Comparison of ENCODE assay signal across 1 cellular context in the genomic region with DNA sequence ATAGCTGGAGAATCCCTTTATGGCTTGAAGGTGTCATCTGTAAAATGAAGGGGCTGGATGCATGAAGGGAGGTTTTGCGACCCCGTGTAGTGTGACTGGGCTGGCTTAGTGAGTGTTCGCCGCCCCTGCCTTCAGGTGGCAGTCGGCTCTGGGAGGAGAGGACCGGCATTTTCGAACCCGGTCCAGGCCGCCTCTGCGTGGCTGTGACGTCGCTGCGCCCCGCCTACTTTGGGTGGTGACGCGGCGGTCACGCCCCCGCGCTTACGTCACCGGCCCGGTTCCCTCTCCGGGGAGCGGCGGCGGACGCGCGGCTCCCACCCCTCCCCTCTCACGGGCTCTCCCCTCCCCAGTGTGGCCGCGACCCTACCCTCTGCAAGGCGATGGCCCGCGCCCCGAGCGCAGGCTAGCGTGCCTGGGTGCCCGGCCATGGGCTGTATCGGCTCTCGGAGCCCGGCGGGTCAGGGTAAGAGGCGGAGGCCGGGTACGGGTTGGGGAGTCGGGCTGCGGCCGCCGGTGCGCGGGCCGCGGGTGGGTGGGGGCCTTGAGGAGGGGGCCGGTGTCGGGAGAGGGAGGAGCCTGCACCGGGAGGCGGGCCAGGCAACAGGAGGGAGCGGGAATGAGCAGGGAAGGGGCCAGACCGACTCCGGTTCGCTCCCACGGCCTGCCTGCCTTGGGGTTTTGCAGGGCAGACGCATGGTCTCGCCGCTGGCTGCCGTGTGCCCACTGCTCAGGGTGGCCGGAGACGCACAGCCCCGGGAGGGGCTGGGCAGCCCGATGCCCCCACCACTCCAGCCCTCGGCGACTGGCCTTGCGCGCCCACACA.
TF ChIP-seq lines count a peak whose summit lies in the region.

No MANE protein-coding gene starts in this region.

TF ChIP-seq in HepG2, 621 proteins besides CTCF, POLR2A, EP300 and RAD21 (continued from another document and continues in another):
- TF ChIP-seq ATM (IDR thresholded peaks at IDR 0.05; ENCODE audit: borderline replicate concordance) (no peak), ZIK1 (CRISPR knock-in tag; IDR thresholded peaks at IDR 0.05; ENCODE audit: borderline replicate concordance, low read depth) (peak; percentile 67; the same call in 1 of the 2 replicates), PHF21A (CRISPR knock-in tag; IDR thresholded peaks at IDR 0.05) (no peak), ZBTB7A (CRISPR knock-in tag; IDR thresholded peaks at IDR 0.05) (0 out of 2 replicates have a peak, but pooled peaks have one; percentile 28), MAZ (IDR thresholded peaks at IDR 0.05; ENCODE audit: borderline replicate concordance, low read depth, low read length) (0 out of 2 replicates have a peak, but pooled peaks have one; percentile 4), MAZ (CRISPR knock-in tag; IDR thresholded peaks at IDR 0.05; ENCODE audit: low read depth) (peak; percentile 92), ZNF451 (CRISPR knock-in tag; IDR thresholded peaks at IDR 0.05) (no peak), NCOA2 (CRISPR knock-in tag; IDR thresholded peaks at IDR 0.05) (no peak), SMAD1 (CRISPR knock-in tag; IDR thresholded peaks at IDR 0.05; ENCODE audit: borderline replicate concordance, low read depth) (peak; percentile 33; the same call in 1 of the 2 replicates), SRF (IDR thresholded peaks at IDR 0.05; ENCODE audit: low read depth, low read length) (no peak), ZSCAN25 (CRISPR knock-in tag; IDR thresholded peaks at IDR 0.05) (peak; percentile 86), DR1 (CRISPR knock-in tag; IDR thresholded peaks at IDR 0.05) (no peak), NCOR1 (IDR thresholded peaks at IDR 0.05; ENCODE audit: borderline replicate concordance, low read length) (no peak), ZNF274 (CRISPR knock-in tag; IDR thresholded peaks at IDR 0.05) (peak; percentile 81), SMARCE1 (IDR thresholded peaks at IDR 0.05; ENCODE audit: borderline replicate concordance) (no peak), ZNF337 (CRISPR knock-in tag; IDR thresholded peaks at IDR 0.05; ENCODE audit: borderline replicate concordance, low read depth) (no peak), RFXAP (CRISPR knock-in tag; IDR thresholded peaks at IDR 0.05; ENCODE audit: borderline replicate concordance) (no peak), ZFX (CRISPR knock-in tag; IDR thresholded peaks at IDR 0.05; ENCODE audit: low read depth) (peak; percentile 82), PCBP1 (IDR thresholded peaks at IDR 0.05; ENCODE audit: borderline replicate concordance, low read depth, low read length) (no peak), ZNF670 (CRISPR knock-in tag; IDR thresholded peaks at IDR 0.05; ENCODE audit: borderline replicate concordance) (peak; percentile 79; the same call in 1 of the 2 replicates), THAP11 (CRISPR knock-in tag; IDR thresholded peaks at IDR 0.05) (peak; percentile 84), RBAK (CRISPR knock-in tag; IDR thresholded peaks at IDR 0.05) (no peak), HDAC1 (CRISPR knock-in tag; IDR thresholded peaks at IDR 0.05) (peak; percentile 85), MBNL3 (CRISPR knock-in tag; conservative IDR thresholded peaks at IDR 0.05) (no peak), FOXA3 (CRISPR knock-in tag; IDR thresholded peaks at IDR 0.05) (peak; percentile 28; the same call in 1 of the 2 replicates), TAF15 (IDR thresholded peaks at IDR 0.05; ENCODE audit: low read depth, low read length, poor library complexity, severe bottlenecking) (peak; percentile 57), ZNF207 (IDR thresholded peaks at IDR 0.05; ENCODE audit: borderline replicate concordance) (no peak), ZNF614 (CRISPR knock-in tag; IDR thresholded peaks at IDR 0.05; ENCODE audit: borderline replicate concordance) (0 out of 2 replicates have a peak, but pooled peaks have one; percentile 34), ZC3H4 (CRISPR knock-in tag; IDR thresholded peaks at IDR 0.05; ENCODE audit: borderline replicate concordance) (no peak), ZNF569 (CRISPR knock-in tag; IDR thresholded peaks at IDR 0.05; ENCODE audit: borderline replicate concordance) (no peak), POLR2AphosphoS5 (IDR thresholded peaks at IDR 0.05; ENCODE audit: low read depth, low read length) (peak; percentile 69; the same call in 1 of the 2 replicates), GATAD2A (CRISPR knock-in tag; IDR thresholded peaks at IDR 0.05) (peak; percentile 41), ZNF350 (CRISPR knock-in tag; IDR thresholded peaks at IDR 0.05; ENCODE audit: borderline replicate concordance, low read depth) (peak; percentile 50; the same call in 1 of the 2 replicates), RBFOX2 (IDR thresholded peaks at IDR 0.05; ENCODE audit: low read depth, low read length) (peak; percentile 89), ZNF17 (CRISPR knock-in tag; IDR thresholded peaks at IDR 0.05) (no peak), RNF2 (conservative IDR thresholded peaks at IDR 0.05; ENCODE audit: low read depth) (no peak), MTA1 (CRISPR knock-in tag; IDR thresholded peaks at IDR 0.05; ENCODE audit: borderline replicate concordance) (peak; percentile 37; the same call in 1 of the 2 replicates), SALL1 (CRISPR knock-in tag; IDR thresholded peaks at IDR 0.05) (peak; percentile 72), CEBPB (IDR thresholded peaks at IDR 0.05; ENCODE audit: borderline replicate concordance, low read depth, low read length) (peak; percentile 36; the same call in 1 of the 2 replicates), MED13 (CRISPR knock-in tag; IDR thresholded peaks at IDR 0.05) (no peak), ASH2L (IDR thresholded peaks at IDR 0.05; ENCODE audit: insufficient read length, low read depth, low read length) (peak; percentile 50)
- TF ChIP-seq, protein P1, sequence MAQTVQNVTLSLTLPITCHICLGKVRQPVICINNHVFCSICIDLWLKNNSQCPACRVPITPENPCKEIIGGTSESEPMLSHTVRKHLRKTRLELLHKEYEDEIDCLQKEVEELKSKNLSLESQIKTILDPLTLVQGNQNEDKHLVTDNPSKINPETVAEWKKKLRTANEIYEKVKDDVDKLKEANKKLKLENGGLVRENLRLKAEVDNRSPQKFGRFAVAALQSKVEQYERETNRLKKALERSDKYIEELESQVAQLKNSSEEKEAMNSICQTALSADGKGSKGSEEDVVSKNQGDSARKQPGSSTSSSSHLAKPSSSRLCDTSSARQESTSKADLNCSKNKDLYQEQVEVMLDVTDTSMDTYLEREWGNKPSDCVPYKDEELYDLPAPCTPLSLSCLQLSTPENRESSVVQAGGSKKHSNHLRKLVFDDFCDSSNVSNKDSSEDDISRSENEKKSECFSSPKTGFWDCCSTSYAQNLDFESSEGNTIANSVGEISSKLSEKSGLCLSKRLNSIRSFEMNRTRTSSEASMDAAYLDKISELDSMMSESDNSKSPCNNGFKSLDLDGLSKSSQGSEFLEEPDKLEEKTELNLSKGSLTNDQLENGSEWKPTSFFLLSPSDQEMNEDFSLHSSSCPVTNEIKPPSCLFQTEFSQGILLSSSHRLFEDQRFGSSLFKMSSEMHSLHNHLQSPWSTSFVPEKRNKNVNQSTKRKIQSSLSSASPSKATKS (CRISPR knock-in tag; IDR thresholded peaks at IDR 0.05), result no peak
- TF ChIP-seq, protein P2, sequence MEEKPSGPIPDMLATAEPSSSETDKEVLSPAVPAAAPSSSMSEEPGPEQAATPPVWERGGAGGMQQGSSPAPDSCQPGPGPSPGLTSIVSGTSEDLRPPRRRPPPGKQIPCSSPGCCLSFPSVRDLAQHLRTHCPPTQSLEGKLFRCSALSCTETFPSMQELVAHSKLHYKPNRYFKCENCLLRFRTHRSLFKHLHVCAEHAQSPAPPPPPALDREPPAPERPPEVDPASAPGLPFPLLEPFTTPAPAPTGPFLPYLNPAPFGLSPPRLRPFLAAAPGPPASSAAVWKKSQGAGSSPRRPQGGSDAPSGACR (CRISPR knock-in tag; IDR thresholded peaks at IDR 0.05), result 0 out of 2 replicates have a peak, but pooled peaks have one; percentile 48
- TF ChIP-seq, protein P3, sequence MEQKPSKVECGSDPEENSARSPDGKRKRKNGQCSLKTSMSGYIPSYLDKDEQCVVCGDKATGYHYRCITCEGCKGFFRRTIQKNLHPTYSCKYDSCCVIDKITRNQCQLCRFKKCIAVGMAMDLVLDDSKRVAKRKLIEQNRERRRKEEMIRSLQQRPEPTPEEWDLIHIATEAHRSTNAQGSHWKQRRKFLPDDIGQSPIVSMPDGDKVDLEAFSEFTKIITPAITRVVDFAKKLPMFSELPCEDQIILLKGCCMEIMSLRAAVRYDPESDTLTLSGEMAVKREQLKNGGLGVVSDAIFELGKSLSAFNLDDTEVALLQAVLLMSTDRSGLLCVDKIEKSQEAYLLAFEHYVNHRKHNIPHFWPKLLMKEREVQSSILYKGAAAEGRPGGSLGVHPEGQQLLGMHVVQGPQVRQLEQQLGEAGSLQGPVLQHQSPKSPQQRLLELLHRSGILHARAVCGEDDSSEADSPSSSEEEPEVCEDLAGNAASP (CRISPR knock-in tag; IDR thresholded peaks at IDR 0.05; ENCODE audit: borderline replicate concordance), result no peak
- TF ChIP-seq, protein P4, sequence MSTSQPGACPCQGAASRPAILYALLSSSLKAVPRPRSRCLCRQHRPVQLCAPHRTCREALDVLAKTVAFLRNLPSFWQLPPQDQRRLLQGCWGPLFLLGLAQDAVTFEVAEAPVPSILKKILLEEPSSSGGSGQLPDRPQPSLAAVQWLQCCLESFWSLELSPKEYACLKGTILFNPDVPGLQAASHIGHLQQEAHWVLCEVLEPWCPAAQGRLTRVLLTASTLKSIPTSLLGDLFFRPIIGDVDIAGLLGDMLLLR (CRISPR knock-in tag; IDR thresholded peaks at IDR 0.05), result no peak; the same call in 1 of the 2 replicates
- TF ChIP-seq, protein P5, sequence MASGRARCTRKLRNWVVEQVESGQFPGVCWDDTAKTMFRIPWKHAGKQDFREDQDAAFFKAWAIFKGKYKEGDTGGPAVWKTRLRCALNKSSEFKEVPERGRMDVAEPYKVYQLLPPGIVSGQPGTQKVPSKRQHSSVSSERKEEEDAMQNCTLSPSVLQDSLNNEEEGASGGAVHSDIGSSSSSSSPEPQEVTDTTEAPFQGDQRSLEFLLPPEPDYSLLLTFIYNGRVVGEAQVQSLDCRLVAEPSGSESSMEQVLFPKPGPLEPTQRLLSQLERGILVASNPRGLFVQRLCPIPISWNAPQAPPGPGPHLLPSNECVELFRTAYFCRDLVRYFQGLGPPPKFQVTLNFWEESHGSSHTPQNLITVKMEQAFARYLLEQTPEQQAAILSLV (CRISPR knock-in tag; IDR thresholded peaks at IDR 0.05; ENCODE audit: borderline replicate concordance), result peak; percentile 69; the same call in 1 of the 2 replicates
- TF ChIP-seq, protein P6, sequence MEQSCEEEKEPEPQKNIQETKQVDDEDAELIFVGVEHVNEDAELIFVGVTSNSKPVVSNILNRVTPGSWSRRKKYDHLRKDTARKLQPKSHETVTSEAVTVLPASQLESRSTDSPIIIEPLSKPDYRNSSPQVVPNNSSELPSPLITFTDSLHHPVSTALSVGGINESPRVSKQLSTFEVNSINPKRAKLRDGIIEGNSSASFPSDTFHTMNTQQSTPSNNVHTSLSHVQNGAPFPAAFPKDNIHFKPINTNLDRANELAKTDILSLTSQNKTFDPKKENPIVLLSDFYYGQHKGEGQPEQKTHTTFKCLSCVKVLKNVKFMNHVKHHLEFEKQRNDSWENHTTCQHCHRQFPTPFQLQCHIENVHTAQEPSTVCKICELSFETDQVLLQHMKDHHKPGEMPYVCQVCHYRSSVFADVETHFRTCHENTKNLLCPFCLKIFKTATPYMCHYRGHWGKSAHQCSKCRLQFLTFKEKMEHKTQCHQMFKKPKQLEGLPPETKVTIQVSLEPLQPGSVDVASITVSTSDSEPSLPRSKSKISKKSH (CRISPR knock-in tag; IDR thresholded peaks at IDR 0.05; ENCODE audit: borderline replicate concordance), result no peak; the same call in 1 of the 2 replicates
- TF ChIP-seq, protein P7, sequence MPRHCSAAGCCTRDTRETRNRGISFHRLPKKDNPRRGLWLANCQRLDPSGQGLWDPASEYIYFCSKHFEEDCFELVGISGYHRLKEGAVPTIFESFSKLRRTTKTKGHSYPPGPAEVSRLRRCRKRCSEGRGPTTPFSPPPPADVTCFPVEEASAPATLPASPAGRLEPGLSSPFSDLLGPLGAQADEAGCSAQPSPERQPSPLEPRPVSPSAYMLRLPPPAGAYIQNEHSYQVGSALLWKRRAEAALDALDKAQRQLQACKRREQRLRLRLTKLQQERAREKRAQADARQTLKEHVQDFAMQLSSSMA (CRISPR knock-in tag; IDR thresholded peaks at IDR 0.05), result peak; percentile 89; the same call in 1 of the 2 replicates
- TF ChIP-seq, protein P8, sequence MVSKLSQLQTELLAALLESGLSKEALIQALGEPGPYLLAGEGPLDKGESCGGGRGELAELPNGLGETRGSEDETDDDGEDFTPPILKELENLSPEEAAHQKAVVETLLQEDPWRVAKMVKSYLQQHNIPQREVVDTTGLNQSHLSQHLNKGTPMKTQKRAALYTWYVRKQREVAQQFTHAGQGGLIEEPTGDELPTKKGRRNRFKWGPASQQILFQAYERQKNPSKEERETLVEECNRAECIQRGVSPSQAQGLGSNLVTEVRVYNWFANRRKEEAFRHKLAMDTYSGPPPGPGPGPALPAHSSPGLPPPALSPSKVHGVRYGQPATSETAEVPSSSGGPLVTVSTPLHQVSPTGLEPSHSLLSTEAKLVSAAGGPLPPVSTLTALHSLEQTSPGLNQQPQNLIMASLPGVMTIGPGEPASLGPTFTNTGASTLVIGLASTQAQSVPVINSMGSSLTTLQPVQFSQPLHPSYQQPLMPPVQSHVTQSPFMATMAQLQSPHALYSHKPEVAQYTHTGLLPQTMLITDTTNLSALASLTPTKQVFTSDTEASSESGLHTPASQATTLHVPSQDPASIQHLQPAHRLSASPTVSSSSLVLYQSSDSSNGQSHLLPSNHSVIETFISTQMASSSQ (IDR thresholded peaks at IDR 0.05; ENCODE audit: low read depth), result no peak
- TF ChIP-seq, protein P8 (CRISPR knock-in tag; IDR thresholded peaks at IDR 0.05; ENCODE audit: borderline replicate concordance), result peak; percentile 36; the same call in 1 of the 2 replicates
- TF ChIP-seq, protein P9, sequence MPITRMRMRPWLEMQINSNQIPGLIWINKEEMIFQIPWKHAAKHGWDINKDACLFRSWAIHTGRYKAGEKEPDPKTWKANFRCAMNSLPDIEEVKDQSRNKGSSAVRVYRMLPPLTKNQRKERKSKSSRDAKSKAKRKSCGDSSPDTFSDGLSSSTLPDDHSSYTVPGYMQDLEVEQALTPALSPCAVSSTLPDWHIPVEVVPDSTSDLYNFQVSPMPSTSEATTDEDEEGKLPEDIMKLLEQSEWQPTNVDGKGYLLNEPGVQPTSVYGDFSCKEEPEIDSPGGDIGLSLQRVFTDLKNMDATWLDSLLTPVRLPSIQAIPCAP (CRISPR knock-in tag; IDR thresholded peaks at IDR 0.05; ENCODE audit: low read depth), result no peak
